In the genomic region with DNA sequence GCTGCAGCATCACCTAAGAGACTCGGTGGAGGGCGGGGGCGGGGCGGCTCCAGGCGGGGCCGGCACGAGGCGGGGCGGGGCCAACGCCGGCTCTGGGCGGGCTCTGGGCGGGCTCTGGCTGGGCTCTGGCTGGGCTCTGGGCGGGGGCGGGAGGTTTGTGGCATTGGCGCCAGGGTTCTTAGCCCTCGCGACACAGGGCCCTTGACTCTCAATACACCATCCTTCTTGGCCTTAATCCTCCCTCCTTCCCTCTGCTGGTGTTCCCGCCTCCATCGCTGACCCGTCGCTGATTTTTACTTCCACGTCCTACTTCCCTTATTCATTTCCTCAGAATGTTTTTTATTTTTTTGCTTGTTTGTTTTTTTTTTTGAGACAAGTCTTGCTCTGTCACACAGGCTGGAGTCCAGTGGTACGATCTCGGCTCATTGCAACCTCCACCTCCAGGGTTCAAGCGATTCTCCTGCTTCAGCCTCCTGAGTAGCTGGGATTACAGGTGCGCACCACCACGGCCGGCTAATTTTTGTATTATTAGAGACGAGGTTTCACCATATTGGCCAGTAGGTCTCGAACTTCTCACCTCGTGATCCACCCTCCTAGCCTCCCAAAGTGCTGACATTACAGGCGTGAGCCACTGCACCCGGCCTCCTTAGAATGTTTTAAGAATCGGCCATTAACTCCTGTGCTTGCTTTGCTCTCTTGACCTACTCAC, we compare ENCODE assay signal across 8 cellular contexts. TPM values are rescaled to one million over a fixed set of nuclear protein-coding genes. Genes with fewer than 3 reads are reported as not detected.
DNase-seq lines count a peak whose midpoint lies in the region; ATAC-seq, FAIRE-seq and TF ChIP-seq lines count a peak whose summit lies in the region.

A gene with protein sequence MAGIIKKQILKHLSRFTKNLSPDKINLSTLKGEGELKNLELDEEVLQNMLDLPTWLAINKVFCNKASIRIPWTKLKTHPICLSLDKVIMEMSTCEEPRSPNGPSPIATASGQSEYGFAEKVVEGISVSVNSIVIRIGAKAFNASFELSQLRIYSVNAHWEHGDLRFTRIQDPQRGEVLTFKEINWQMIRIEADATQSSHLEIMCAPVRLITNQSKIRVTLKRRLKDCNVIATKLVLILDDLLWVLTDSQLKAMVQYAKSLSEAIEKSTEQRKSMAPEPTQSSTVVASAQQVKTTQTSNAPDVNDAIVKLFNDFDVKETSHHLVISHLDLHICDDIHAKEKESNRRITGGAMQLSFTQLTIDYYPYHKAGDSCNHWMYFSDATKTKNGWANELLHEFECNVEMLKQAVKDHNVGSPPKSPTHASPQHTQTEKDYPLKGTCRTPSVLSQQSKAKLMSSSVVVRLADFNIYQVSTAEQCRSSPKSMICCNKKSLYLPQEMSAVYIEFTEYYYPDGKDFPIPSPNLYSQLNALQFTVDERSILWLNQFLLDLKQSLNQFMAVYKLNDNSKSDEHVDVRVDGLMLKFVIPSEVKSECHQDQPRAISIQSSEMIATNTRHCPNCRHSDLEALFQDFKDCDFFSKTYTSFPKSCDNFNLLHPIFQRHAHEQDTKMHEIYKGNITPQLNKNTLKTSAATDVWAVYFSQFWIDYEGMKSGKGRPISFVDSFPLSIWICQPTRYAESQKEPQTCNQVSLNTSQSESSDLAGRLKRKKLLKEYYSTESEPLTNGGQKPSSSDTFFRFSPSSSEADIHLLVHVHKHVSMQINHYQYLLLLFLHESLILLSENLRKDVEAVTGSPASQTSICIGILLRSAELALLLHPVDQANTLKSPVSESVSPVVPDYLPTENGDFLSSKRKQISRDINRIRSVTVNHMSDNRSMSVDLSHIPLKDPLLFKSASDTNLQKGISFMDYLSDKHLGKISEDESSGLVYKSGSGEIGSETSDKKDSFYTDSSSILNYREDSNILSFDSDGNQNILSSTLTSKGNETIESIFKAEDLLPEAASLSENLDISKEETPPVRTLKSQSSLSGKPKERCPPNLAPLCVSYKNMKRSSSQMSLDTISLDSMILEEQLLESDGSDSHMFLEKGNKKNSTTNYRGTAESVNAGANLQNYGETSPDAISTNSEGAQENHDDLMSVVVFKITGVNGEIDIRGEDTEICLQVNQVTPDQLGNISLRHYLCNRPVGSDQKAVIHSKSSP (N-terminal part only) (minus strand): TSS at position 24 of the 709 bp plus-strand sequence. CDS start 239 bp downstream, outside the sequence.

- intact Hi-C loops in dendritic cell treated with granulocyte-macrophage colony-stimulating factor and Interleukin-4, amounts not matched to agents 40 ng/mL and 50 ng/mL, for 4 days (cut with micrococcal nuclease) = loop anchor here (2.0 to 10.0 kb wide), 3 partner anchors 59 to 432 kb away; a partner anchor contains a TSS
- intact Hi-C loops in HepG2 (cut with micrococcal nuclease; ENCODE audit: unreplicated experiment) = loop anchor here (2.0 to 5.0 kb wide), 2 partner anchors 58 to 124 kb away; a partner anchor contains a TSS

- POLR2A ChIA-PET in BJ (lab: Charles Lee) = no interaction called here
- POLR2A ChIA-PET in HepG2 (lab: Yijun Ruan, JAX) = no interaction called here

- H3K4me3 ChIP-seq in BJ (ENCODE audit: low read depth, low read length) (peak within 1 kb of the TSS; percentile 80), HepG2 (replicated peaks in 1 of 3; ENCODE audit: insufficient read depth in 1 of 3, low read depth in 2 of 3, low read length in 3 of 3) (peak within 1 kb of the TSS; percentile 96 to 99 (median 97))

- TF ChIP-seq POLR2A in HepG2 (IDR thresholded peaks at IDR 0.05; ENCODE audit: insufficient read depth in 1 of 2, low read depth in 2 of 2, low read length in 2 of 2) = peak; percentile 42 to 58; a peak in 3 of 4 replicates

- peak; percentile 61 for FAIRE-seq in HepG2 (lab: Jason Lieb, UNC)

- CTCF ChIA-PET in BJ (lab: Yijun Ruan, JAX) (interaction anchor here (4.2 kb wide), 1 partner anchor 11 kb away, joined by 36 read pairs; no protein-coding TSS in a partner anchor), HepG2 (lab: Yijun Ruan, JAX; ENCODE audit: low intra/inter-chr PET ratio, low total read pairs) (no interaction called here)

- TF ChIP-seq RAD21 in HepG2 (CRISPR knock-in tag; IDR thresholded peaks at IDR 0.05) = no peak

- H3K27me3 ChIP-seq in BJ (ENCODE audit: control insufficient read depth, insufficient read depth, low read length) (no peaks in the 10 kb centered on the region), HepG2 (ENCODE audit: control insufficient read depth in 1 of 2, insufficient read depth in 2 of 2, low read length in 2 of 2) (no peaks in the 10 kb centered on the region; a peak in 1 of 5 replicates)

- peaks cover 10% of the 10 kb centered on the region for H3K9me3 Mint-ChIP-seq in dendritic cell treated with granulocyte-macrophage colony-stimulating factor and Interleukin-4, amounts not matched to agents 40 ng/mL and 50 ng/mL, for 4 days

- peaks cover 37% of the 10 kb centered on the region for H3K4me1 Mint-ChIP-seq in dendritic cell treated with granulocyte-macrophage colony-stimulating factor and Interleukin-4, amounts not matched to agents 40 ng/mL and 50 ng/mL, for 4 days (ENCODE audit: low read depth)

- peaks cover 18% of the 10 kb centered on the region for H4K20me1 ChIP-seq in HepG2 (ENCODE audit: insufficient read depth, low read length)

- peaks cover 67% of the 10 kb centered on the region for H3K4me1 ChIP-seq in HepG2 (ENCODE audit: insufficient read depth, low read length)

- DNase-seq in BJ (ENCODE audit: low read depth) (no peak), NCI-H748 (lab: John Stamatoyannopoulos, UW; ENCODE audit: unreplicated experiment) (peak; percentile 84), HepG2 (ENCODE audit: low spot score) (peak; percentile 62)
- peak; percentile 85 to 92 for DNase-seq in activated CD4-positive, alpha-beta T cell treated with anti-CD3 and anti-CD28 coated beads, Interleukin-2, amount 50 U/mL, for 24 hours (ENCODE audit: low read depth in 1 of 2, low spot score in 1 of 2)
- peak; percentile 91 to 93 for DNase-seq in stimulated activated CD4-positive, alpha-beta T cell treated with anti-CD3 and anti-CD28 coated beads, Interleukin-2, amount 100 ng/mL, for 48 hours

- peak within 1 kb of the TSS; percentile 99 for H3K4me3 Mint-ChIP-seq in dendritic cell treated with granulocyte-macrophage colony-stimulating factor and Interleukin-4, amounts not matched to agents 40 ng/mL and 50 ng/mL, for 4 days

- no peaks in the 10 kb centered on the region for H3K27me3 Mint-ChIP-seq in dendritic cell treated with granulocyte-macrophage colony-stimulating factor and Interleukin-4, amounts not matched to agents 40 ng/mL and 50 ng/mL, for 4 days

- peak within 1 kb of the TSS; percentile 98 for H3K27ac Mint-ChIP-seq in dendritic cell treated with granulocyte-macrophage colony-stimulating factor and Interleukin-4, amounts not matched to agents 40 ng/mL and 50 ng/mL, for 4 days

- H3K36me3 ChIP-seq in BJ (ENCODE audit: control insufficient read depth, insufficient read depth, low read length) (no peaks in the 10 kb centered on the region), HepG2 (replicated peaks in 1 of 2; ENCODE audit: control insufficient read depth in 1 of 2, insufficient read depth in 2 of 2, low read length in 2 of 2) (peaks cover 0 to 1% of the 10 kb centered on the region in 2 experiments; a peak in 1 of 5 replicates)

- TF ChIP-seq EP300 in HepG2 (IDR thresholded peaks at IDR 0.05; ENCODE audit: low read depth in 2 of 2, low read length in 2 of 2) = no peak
- TF ChIP-seq EP300 in HepG2 (CRISPR knock-in tag; IDR thresholded peaks at IDR 0.05; ENCODE audit: borderline replicate concordance) = no peak

- H3K9ac ChIP-seq in HepG2 (ENCODE audit: insufficient read depth, low read depth, low read length) = peak within 1 kb of the TSS; percentile 96

- H3K27ac ChIP-seq in HepG2 (ENCODE audit: extremely low read length, insufficient read depth, low read length) = peak within 1 kb of the TSS; percentile 99

- H3K36me3 Mint-ChIP-seq in dendritic cell treated with granulocyte-macrophage colony-stimulating factor and Interleukin-4, amounts not matched to agents 40 ng/mL and 50 ng/mL, for 4 days (ENCODE audit: low read depth) = peaks cover 19% of the 10 kb centered on the region

- H3K9me3 ChIP-seq in HepG2 (ENCODE audit: low read length) = no peaks in the 10 kb centered on the region

- 36% methylated on average over 22 of the region's 35 CpGs for WGBS in HepG2 (ENCODE audit: low lambda C conversion rate)

- BruUV-seq in HepG2 (replicated peaks; lab: Mats Ljungman, UMichigan) = no TSS peak

- in situ Hi-C loops in HepG2 (cut with HindIII; ENCODE audit: extremely low pct_ligation_motif_present, low pct_unique_long_range_greater_than_20kb) = no loop called here

- peak; percentile 67 for ATAC-seq in GM19395 (IDR thresholded peaks at IDR 0.05; ENCODE audit: unreplicated experiment)
- ATAC-seq in HG03520 (IDR thresholded peaks at IDR 0.05; ENCODE audit: unreplicated experiment) = peak; percentile 57
- ATAC-seq in HepG2 = peak; percentile 91

- H3K4me2 ChIP-seq in HepG2 (ENCODE audit: low read depth, low read length) = peak within 1 kb of the TSS; percentile 91

- H2AFZ ChIP-seq in HepG2 (ENCODE audit: low read length) = peak within 1 kb of the TSS; percentile 80

- TF ChIP-seq CTCF in BJ (IDR thresholded peaks at IDR 0.05; ENCODE audit: insufficient read depth, low read depth, low read length) (no peak), HepG2 (CRISPR knock-in tag; IDR thresholded peaks at IDR 0.05) (no peak)

- H3K79me2 ChIP-seq in HepG2 (ENCODE audit: insufficient read depth, low read length) = peaks cover 38% of the 10 kb centered on the region

RNA-seq across cellular contexts. Expression of the gene that starts here (rescaled TPM):
- 11.9 and 19.3 TPM in 2 replicates for polyA plus RNA-seq in BJ (2011; rRNA removed)
- 13.1 and 17.7 TPM in 2 replicates for polyA minus RNA-seq in BJ (2011; rRNA and poly(A)+ RNA removed)
- total RNA-seq in HepG2 (2016; rRNA removed; fragmentation: Illumina TruSeq; extraction: Trizol) = 24.4 and 35.3 TPM in 2 replicates
- 6.4 and 8.3 TPM in 2 replicates for total RNA-seq in HepG2 (2016; cell fraction: cytosol; rRNA removed; fragmentation: Illumina TruSeq; extraction: Trizol; ENCODE audit: low read depth)
- 24.0 and 39.1 TPM in 2 replicates for total RNA-seq in HepG2 (2016; cell fraction: insoluble cytoplasmic fraction; rRNA removed; fragmentation: Illumina TruSeq; extraction: Trizol)
- total RNA-seq in HepG2 (2016; cell fraction: membrane; rRNA removed; fragmentation: Illumina TruSeq; extraction: Trizol) = 17.5 and 20.1 TPM in 2 replicates
- 25.8 and 34.2 TPM in 2 replicates for total RNA-seq in HepG2 (2016; cell fraction: nucleus; rRNA removed; fragmentation: Illumina TruSeq; extraction: Trizol)
- 10.8 and 15.6 TPM in 2 replicates for polyA plus RNA-seq in HepG2 (2011; rRNA removed)
- 5.5 and 9.7 TPM in 2 replicates for polyA plus RNA-seq in HepG2 (2011; cell fraction: cytosol; rRNA removed)
- polyA plus RNA-seq in HepG2 (2011; cell fraction: nucleus; rRNA removed) = 3.1 and 4.8 TPM in 2 replicates
- 8.8 and 14.0 TPM in 2 replicates for polyA plus RNA-seq in HepG2 (2012)
- polyA plus RNA-seq in HepG2 (2016; cell fraction: cytosol; fragmentation: Illumina TruSeq; extraction: Trizol; ENCODE audit: low read depth) = 2.1 and 2.2 TPM in 2 replicates
- polyA plus RNA-seq in HepG2 (2016; cell fraction: insoluble cytoplasmic fraction; fragmentation: Illumina TruSeq; extraction: Trizol; ENCODE audit: low read depth) = 20.4 and 22.1 TPM in 2 replicates
- 6.4 and 7.6 TPM in 2 replicates for polyA plus RNA-seq in HepG2 (2016; cell fraction: membrane; fragmentation: Illumina TruSeq; extraction: Trizol; ENCODE audit: low read depth)
- 12.8 and 14.3 TPM in 2 replicates for polyA plus RNA-seq in HepG2 (2016; cell fraction: nucleus; fragmentation: Illumina TruSeq; extraction: Trizol; ENCODE audit: insufficient read depth, low read depth)
- polyA minus RNA-seq in HepG2 (2011; rRNA and poly(A)+ RNA removed; ENCODE audit: low replicate concordance) = 7.8 and 20.8 TPM in 2 replicates
- polyA minus RNA-seq in HepG2 (2011; cell fraction: cytosol; rRNA and poly(A)+ RNA removed) = 21.3 and 23.3 TPM in 2 replicates
- polyA minus RNA-seq in HepG2 (2011; cell fraction: nucleus; rRNA and poly(A)+ RNA removed) = 37.6 and 42.9 TPM in 2 replicates
